ENCODE assay signal across 1 cellular context in the genomic region with DNA sequence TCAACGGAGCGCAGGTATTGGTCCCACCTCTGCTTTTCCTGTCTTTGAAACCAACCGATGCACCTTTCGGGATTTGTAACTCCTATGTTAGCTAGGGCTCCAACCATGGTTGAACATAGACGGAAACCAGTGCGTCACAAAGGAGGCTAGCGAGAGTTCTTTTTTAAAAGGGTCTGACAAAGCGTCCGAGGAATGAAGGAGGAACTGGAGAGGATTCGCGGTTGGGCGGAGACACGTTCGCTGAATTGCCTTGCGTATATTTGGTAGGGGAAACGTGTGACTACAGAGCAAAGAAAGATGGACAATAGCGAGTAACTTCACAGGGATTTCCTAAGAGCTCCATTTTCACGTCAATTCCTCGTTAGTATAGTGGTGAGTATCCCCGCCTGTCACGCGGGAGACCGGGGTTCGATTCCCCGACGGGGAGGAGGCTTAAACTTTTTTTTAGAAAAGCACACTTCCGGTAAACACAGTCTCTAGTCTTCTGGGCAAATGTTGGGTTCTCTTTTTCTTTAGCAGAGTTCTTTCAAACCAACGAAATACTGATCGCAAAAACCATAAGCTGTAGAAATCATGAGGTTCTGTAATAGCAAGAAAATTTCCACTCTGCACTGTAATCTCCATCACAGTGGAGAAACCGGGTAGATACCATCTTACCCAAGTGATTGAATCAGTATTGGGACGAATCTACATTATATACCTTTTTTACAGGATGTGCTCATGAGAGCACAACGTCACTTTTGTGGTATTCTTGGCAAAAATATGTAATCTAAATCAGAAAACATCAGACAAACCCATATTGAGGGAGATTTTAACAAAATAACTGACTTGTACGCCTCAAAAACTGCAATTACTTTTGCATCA.
TF ChIP-seq lines count a peak whose summit lies in the region.

No MANE protein-coding gene starts in this region.

TF ChIP-seq in K562, 482 proteins besides CTCF, POLR2A, EP300 and RAD21 (continued from another document and continues in another):
- TF ChIP-seq, protein P1, sequence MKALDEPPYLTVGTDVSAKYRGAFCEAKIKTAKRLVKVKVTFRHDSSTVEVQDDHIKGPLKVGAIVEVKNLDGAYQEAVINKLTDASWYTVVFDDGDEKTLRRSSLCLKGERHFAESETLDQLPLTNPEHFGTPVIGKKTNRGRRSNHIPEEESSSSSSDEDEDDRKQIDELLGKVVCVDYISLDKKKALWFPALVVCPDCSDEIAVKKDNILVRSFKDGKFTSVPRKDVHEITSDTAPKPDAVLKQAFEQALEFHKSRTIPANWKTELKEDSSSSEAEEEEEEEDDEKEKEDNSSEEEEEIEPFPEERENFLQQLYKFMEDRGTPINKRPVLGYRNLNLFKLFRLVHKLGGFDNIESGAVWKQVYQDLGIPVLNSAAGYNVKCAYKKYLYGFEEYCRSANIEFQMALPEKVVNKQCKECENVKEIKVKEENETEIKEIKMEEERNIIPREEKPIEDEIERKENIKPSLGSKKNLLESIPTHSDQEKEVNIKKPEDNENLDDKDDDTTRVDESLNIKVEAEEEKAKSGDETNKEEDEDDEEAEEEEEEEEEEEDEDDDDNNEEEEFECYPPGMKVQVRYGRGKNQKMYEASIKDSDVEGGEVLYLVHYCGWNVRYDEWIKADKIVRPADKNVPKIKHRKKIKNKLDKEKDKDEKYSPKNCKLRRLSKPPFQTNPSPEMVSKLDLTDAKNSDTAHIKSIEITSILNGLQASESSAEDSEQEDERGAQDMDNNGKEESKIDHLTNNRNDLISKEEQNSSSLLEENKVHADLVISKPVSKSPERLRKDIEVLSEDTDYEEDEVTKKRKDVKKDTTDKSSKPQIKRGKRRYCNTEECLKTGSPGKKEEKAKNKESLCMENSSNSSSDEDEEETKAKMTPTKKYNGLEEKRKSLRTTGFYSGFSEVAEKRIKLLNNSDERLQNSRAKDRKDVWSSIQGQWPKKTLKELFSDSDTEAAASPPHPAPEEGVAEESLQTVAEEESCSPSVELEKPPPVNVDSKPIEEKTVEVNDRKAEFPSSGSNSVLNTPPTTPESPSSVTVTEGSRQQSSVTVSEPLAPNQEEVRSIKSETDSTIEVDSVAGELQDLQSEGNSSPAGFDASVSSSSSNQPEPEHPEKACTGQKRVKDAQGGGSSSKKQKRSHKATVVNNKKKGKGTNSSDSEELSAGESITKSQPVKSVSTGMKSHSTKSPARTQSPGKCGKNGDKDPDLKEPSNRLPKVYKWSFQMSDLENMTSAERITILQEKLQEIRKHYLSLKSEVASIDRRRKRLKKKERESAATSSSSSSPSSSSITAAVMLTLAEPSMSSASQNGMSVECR (CRISPR knock-in tag; IDR thresholded peaks at IDR 0.05): no peak; the same call in 1 of the 2 replicates
- no peak for TF ChIP-seq MAFF (IDR thresholded peaks at IDR 0.05; ENCODE audit: low read length)
- 0 out of 2 replicates have a peak, but pooled peaks have one; percentile 25 for TF ChIP-seq PHF21A (IDR thresholded peaks at IDR 0.05; ENCODE audit: borderline replicate concordance, low read depth)
- no peak; the same call in 1 of the 2 replicates for TF ChIP-seq JUN (IDR thresholded peaks at IDR 0.05; ENCODE audit: borderline replicate concordance, low read depth, low read length)
- TF ChIP-seq JUN (CRISPR knock-in tag; IDR thresholded peaks at IDR 0.05; ENCODE audit: borderline replicate concordance): no peak
- TF ChIP-seq RFX5 (IDR thresholded peaks at IDR 0.05; ENCODE audit: low read depth, low read length): peak; percentile 53; the same call in 1 of the 2 replicates
- peak; percentile 64 to 78; a peak in 3 of 4 replicates for TF ChIP-seq FOXK2 (conservative IDR thresholded peaks at IDR 0.05 in 1 of 2, IDR thresholded peaks at IDR 0.05 in 1 of 2; ENCODE audit: low read depth in 2 of 2)
- TF ChIP-seq POLR3A (IDR thresholded peaks at IDR 0.05; ENCODE audit: borderline replicate concordance, extremely low read depth, insufficient read depth, insufficient read length): peak; percentile 97
- TF ChIP-seq ZNF76 (CRISPR knock-in tag; IDR thresholded peaks at IDR 0.05; ENCODE audit: borderline replicate concordance): no peak
- TF ChIP-seq SIX5 (IDR thresholded peaks at IDR 0.05; ENCODE audit: borderline replicate concordance in 1 of 2, insufficient read depth in 1 of 2, low read depth in 1 of 2, low read length in 2 of 2): no peak
- TF ChIP-seq MECOM (CRISPR knock-in tag; IDR thresholded peaks at IDR 0.05): no peak
- peak; percentile 90; the same call in 1 of the 2 replicates for TF ChIP-seq MTA3 (IDR thresholded peaks at IDR 0.05; ENCODE audit: borderline replicate concordance)
- peak; percentile 87 for TF ChIP-seq POLR3G (IDR thresholded peaks at IDR 0.05; ENCODE audit: extremely low read depth, insufficient read length, insufficient replicate concordance)
- TF ChIP-seq SUPT5H (IDR thresholded peaks at IDR 0.05): peak; percentile 36; the same call in 1 of the 2 replicates
- no peak for TF ChIP-seq SAFB (IDR thresholded peaks at IDR 0.05; ENCODE audit: borderline replicate concordance, low read depth, low read length)
- 0 out of 2 replicates have a peak, but pooled peaks have one; percentile 65 for TF ChIP-seq SREBF2 (CRISPR knock-in tag; IDR thresholded peaks at IDR 0.05)
- peak; percentile 83; the same call in 1 of the 2 replicates for TF ChIP-seq BCOR (IDR thresholded peaks at IDR 0.05)
- TF ChIP-seq, protein P2, sequence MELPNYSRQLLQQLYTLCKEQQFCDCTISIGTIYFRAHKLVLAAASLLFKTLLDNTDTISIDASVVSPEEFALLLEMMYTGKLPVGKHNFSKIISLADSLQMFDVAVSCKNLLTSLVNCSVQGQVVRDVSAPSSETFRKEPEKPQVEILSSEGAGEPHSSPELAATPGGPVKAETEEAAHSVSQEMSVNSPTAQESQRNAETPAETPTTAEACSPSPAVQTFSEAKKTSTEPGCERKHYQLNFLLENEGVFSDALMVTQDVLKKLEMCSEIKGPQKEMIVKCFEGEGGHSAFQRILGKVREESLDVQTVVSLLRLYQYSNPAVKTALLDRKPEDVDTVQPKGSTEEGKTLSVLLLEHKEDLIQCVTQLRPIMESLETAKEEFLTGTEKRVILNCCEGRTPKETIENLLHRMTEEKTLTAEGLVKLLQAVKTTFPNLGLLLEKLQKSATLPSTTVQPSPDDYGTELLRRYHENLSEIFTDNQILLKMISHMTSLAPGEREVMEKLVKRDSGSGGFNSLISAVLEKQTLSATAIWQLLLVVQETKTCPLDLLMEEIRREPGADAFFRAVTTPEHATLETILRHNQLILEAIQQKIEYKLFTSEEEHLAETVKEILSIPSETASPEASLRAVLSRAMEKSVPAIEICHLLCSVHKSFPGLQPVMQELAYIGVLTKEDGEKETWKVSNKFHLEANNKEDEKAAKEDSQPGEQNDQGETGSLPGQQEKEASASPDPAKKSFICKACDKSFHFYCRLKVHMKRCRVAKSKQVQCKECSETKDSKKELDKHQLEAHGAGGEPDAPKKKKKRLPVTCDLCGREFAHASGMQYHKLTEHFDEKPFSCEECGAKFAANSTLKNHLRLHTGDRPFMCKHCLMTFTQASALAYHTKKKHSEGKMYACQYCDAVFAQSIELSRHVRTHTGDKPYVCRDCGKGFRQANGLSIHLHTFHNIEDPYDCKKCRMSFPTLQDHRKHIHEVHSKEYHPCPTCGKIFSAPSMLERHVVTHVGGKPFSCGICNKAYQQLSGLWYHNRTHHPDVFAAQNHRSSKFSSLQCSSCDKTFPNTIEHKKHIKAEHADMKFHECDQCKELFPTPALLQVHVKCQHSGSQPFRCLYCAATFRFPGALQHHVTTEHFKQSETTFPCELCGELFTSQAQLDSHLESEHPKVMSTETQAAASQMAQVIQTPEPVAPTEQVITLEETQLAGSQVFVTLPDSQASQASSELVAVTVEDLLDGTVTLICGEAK (IDR thresholded peaks at IDR 0.05): peak; percentile 84
- TF ChIP-seq, protein P2 (CRISPR knock-in tag; IDR thresholded peaks at IDR 0.05): no peak
- TF ChIP-seq, protein P3, sequence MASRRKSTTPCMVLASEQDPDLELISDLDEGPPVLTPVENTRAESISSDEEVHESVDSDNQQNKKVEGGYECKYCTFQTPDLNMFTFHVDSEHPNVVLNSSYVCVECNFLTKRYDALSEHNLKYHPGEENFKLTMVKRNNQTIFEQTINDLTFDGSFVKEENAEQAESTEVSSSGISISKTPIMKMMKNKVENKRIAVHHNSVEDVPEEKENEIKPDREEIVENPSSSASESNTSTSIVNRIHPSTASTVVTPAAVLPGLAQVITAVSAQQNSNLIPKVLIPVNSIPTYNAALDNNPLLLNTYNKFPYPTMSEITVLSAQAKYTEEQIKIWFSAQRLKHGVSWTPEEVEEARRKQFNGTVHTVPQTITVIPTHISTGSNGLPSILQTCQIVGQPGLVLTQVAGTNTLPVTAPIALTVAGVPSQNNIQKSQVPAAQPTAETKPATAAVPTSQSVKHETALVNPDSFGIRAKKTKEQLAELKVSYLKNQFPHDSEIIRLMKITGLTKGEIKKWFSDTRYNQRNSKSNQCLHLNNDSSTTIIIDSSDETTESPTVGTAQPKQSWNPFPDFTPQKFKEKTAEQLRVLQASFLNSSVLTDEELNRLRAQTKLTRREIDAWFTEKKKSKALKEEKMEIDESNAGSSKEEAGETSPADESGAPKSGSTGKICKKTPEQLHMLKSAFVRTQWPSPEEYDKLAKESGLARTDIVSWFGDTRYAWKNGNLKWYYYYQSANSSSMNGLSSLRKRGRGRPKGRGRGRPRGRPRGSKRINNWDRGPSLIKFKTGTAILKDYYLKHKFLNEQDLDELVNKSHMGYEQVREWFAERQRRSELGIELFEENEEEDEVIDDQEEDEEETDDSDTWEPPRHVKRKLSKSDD (conservative IDR thresholded peaks at IDR 0.05; ENCODE audit: low read length): no peak
- no peak; the same call in 1 of the 2 replicates for TF ChIP-seq NCOA1 (IDR thresholded peaks at IDR 0.05; ENCODE audit: low read depth)
- TF ChIP-seq CXXC5 (CRISPR knock-in tag; IDR thresholded peaks at IDR 0.05): peak; percentile 85
- no peak for TF ChIP-seq ZNF695 (CRISPR knock-in tag; IDR thresholded peaks at IDR 0.05)
- no peak for TF ChIP-seq ZNF282 (CRISPR knock-in tag; IDR thresholded peaks at IDR 0.05)
- TF ChIP-seq SIRT6 (IDR thresholded peaks at IDR 0.05; ENCODE audit: low read depth, low read length): no peak
- TF ChIP-seq POLR2H (tag; IDR thresholded peaks at IDR 0.05; ENCODE audit: low read depth): peak; percentile 98
- TF ChIP-seq, protein P4, sequence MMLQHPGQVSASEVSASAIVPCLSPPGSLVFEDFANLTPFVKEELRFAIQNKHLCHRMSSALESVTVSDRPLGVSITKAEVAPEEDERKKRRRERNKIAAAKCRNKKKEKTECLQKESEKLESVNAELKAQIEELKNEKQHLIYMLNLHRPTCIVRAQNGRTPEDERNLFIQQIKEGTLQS (IDR thresholded peaks at IDR 0.05): no peak; the same call in 1 of the 2 replicates
- TF ChIP-seq, protein P4 (CRISPR knock-in tag; conservative IDR thresholded peaks at IDR 0.05): 0 out of 2 replicates have a peak, but pooled peaks have one; percentile 45
- TF ChIP-seq, protein P5, sequence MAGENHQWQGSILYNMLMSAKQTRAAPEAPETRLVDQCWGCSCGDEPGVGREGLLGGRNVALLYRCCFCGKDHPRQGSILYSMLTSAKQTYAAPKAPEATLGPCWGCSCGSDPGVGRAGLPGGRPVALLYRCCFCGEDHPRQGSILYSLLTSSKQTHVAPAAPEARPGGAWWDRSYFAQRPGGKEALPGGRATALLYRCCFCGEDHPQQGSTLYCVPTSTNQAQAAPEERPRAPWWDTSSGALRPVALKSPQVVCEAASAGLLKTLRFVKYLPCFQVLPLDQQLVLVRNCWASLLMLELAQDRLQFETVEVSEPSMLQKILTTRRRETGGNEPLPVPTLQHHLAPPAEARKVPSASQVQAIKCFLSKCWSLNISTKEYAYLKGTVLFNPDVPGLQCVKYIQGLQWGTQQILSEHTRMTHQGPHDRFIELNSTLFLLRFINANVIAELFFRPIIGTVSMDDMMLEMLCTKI (IDR thresholded peaks at IDR 0.05; ENCODE audit: partially characterized antibody): no peak
- TF ChIP-seq SMAD3 (CRISPR knock-in tag; conservative IDR thresholded peaks at IDR 0.05): no peak
- TF ChIP-seq, protein P6, sequence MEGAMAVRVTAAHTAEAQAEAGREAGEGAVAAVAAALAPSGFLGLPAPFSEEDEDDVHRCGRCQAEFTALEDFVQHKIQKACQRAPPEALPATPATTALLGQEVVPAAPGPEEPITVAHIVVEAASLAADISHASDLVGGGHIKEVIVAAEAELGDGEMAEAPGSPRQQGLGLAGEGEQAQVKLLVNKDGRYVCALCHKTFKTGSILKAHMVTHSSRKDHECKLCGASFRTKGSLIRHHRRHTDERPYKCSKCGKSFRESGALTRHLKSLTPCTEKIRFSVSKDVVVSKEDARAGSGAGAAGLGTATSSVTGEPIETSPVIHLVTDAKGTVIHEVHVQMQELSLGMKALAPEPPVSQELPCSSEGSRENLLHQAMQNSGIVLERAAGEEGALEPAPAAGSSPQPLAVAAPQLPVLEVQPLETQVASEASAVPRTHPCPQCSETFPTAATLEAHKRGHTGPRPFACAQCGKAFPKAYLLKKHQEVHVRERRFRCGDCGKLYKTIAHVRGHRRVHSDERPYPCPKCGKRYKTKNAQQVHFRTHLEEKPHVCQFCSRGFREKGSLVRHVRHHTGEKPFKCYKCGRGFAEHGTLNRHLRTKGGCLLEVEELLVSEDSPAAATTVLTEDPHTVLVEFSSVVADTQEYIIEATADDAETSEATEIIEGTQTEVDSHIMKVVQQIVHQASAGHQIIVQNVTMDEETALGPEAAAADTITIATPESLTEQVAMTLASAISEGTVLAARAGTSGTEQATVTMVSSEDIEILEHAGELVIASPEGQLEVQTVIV (CRISPR knock-in tag; IDR thresholded peaks at IDR 0.05; ENCODE audit: borderline replicate concordance): no peak
- no peak for TF ChIP-seq NR3C1 (CRISPR knock-in tag; IDR thresholded peaks at IDR 0.05)
- peak; percentile 100 for TF ChIP-seq TBP (optimal IDR thresholded peaks at IDR 0.05; ENCODE audit: low read depth, low read length)
- no peak for TF ChIP-seq TGIF2 (CRISPR knock-in tag; IDR thresholded peaks at IDR 0.05)
